22 cellular contexts compared by ENCODE assay signal in the genomic region with DNA sequence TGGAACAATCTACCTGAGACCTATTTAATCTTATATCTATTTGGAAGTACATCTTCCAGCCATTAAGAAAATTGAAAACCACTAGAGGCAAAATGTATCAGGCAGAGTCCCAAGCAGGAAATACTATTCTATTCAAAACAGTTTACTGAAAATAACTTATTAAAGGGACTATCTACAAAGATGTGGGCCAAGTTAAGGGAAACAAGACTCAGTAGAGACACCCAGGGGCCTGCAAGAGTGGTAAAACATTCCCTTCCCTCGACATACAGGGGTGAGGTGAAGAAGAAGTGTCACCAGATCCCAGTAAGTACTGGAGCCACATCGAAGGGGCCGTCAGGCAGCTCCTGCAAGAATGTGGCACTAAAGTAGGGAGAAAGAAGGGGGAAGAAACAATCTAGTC. TPM values are rescaled to one million over a fixed set of nuclear protein-coding genes. Genes with fewer than 3 reads are reported as not detected.
DNase-seq lines count a peak whose midpoint lies in the region; ATAC-seq, FAIRE-seq and TF ChIP-seq lines count a peak whose summit lies in the region.
"Had no signal": no experiment of that assay in that cellular context is flagged by ENCODE, and none has a peak within 500 bp of the region (broad histone marks: within the 10 kb centered on the region; RNA-seq: fewer than 3 reads in every experiment).

No MANE protein-coding gene starts in this region.

- no peaks in the 10 kb centered on the region for H3K9me3 ChIP-seq in HEK293 (ENCODE audit: control insufficient read depth, insufficient read depth, low read depth, low read length)
- H3K9me3 ChIP-seq in GM12878 (replicated peaks; ENCODE audit: control insufficient read depth, insufficient read depth, low read length): no peaks in the 10 kb centered on the region
- H3K9me3 ChIP-seq: BLaER1 had no signal

- H3K4me3 ChIP-seq in HEK293 (ENCODE audit: low read depth, low read length) (no peak overlapping the region), GM12878 (no peak overlapping the region)
- H3K4me3 ChIP-seq: BLaER1 had no signal

- BruUV-seq in GM12878 (replicated peaks; lab: Mats Ljungman, UMichigan): no TSS peak

- no peak for FAIRE-seq in GM12878 (lab: Jason Lieb, UNC)
- FAIRE-seq: GM12891, GM18507, H1 had no signal

- no peak overlapping the region for H3K9ac ChIP-seq in GM12878 (ENCODE audit: control insufficient read depth, insufficient read depth, low read length)
- H3K9ac ChIP-seq: BLaER1 had no signal

- TF ChIP-seq POLR2A in GM12878 (IDR thresholded peaks at IDR 0.05; ENCODE audit: low read depth, low read length): no peak

- 14% methylated on average over 3 of the region's 3 CpGs for WGBS in GM12878 (ENCODE audit: insufficient coverage, insufficient replicate concordance, low lambda C conversion rate, missing lambda C conversion rate)

- ATAC-seq in GM12878 (peak; percentile 26; the same call in 2 of the 3 replicates), HG03159 (IDR thresholded peaks at IDR 0.05; ENCODE audit: unreplicated experiment) (no peak)
- ATAC-seq: CD8-positive, alpha-beta T cell had no signal

- SMC1A ChIA-PET in GM12878 (lab: Charles Lee; ENCODE audit: uncharacterized antibody, unreplicated experiment): interaction anchor here (0.7 to 4.4 kb wide), 6 partner anchors 11 to 109 kb away, joined by 4 to 18 read pairs (median 4); no protein-coding TSS in a partner anchor

- no peak overlapping the region for H3K27ac ChIP-seq in HEK293 (ENCODE audit: extremely low read depth, low read depth, low read length)
- H3K27ac ChIP-seq in GM12878 (ENCODE audit: control insufficient read depth, insufficient read depth): no peak overlapping the region
- H3K27ac ChIP-seq: BLaER1, C4-2B had no signal

- no peak for TF ChIP-seq RAD21 in GM12878 (IDR thresholded peaks at IDR 0.05; ENCODE audit: insufficient read depth, low read depth, low read length)

- TF ChIP-seq EP300 in GM12878 (IDR thresholded peaks at IDR 0.05; ENCODE audit: borderline replicate concordance in 1 of 2, control insufficient read depth in 1 of 2, low read depth in 2 of 2, low read length in 2 of 2): no peak

- in situ Hi-C loops in GM12878 (cut with MboI): no loop called here

- peaks cover 9% of the 10 kb centered on the region for H3K4me1 ChIP-seq in HEK293 (ENCODE audit: control insufficient read depth, insufficient read depth, low read length)
- H3K4me1 ChIP-seq in GM12878 (ENCODE audit: control insufficient read depth, insufficient read depth, low read length): no peaks in the 10 kb centered on the region
- H3K4me1 ChIP-seq: BLaER1 had no signal

- H3K27me3 ChIP-seq in GM12878 (replicated peaks in 1 of 2; ENCODE audit: control insufficient read depth in 2 of 2, insufficient read depth in 2 of 2, low read length in 1 of 2): no peaks in the 10 kb centered on the region
- H3K27me3 ChIP-seq: BLaER1 had no signal

- no peak overlapping the region for H2AFZ ChIP-seq in GM12878 (ENCODE audit: control insufficient read depth, low read depth, low read length)

- peak; percentile 24 for DNase-seq in NCI-H82 treated with DMSO at 0.1 percent for 48 hours (lab: John Stamatoyannopoulos, UW; ENCODE audit: unreplicated experiment)
- no peak for DNase-seq in GM12878 (ENCODE audit: low read depth, low spot score)
- peak; percentile 22 for DNase-seq in iPS-NIHi7 (ENCODE audit: extremely low spot score)
- no peak for DNase-seq in NCI-H1436 treated with DMSO at 0.1 percent for 48 hours (lab: John Stamatoyannopoulos, UW)
- DNase-seq in NAMALWA (ENCODE audit: low spot score): no peak
- DNase-seq in COLO668 (lab: John Stamatoyannopoulos, UW; ENCODE audit: unreplicated experiment): no peak
- DNase-seq: CD4-positive, CD25-positive, alpha-beta regulatory T cell; CD8-positive, alpha-beta T cell; DMS 273 treated with DMSO at 0.1 percent for 48 hours; DMS79; EL; GDM1; H7; HCEC 1CT had no signal

- no peaks in the 10 kb centered on the region for H4K20me1 ChIP-seq in GM12878 (ENCODE audit: control insufficient read depth, insufficient read depth)
- H4K20me1 ChIP-seq: BLaER1 had no signal

- intact Hi-C loops in GM12878 (cut with micrococcal nuclease; ENCODE audit: unreplicated experiment): no loop called here

- no peak overlapping the region for H3K4me2 ChIP-seq in GM12878 (ENCODE audit: control insufficient read depth, insufficient read depth)
- H3K4me2 ChIP-seq: BLaER1 had no signal

- CTCF ChIA-PET in HEK293 (lab: Yijun Ruan, JAX): interaction anchor here (0.5 to 2.6 kb wide), 6 partner anchors 9 to 92 kb away, joined by 3 to 18 read pairs (median 10); a partner anchor contains a TSS
- CTCF ChIA-PET in GM12878 (lab: Yijun Ruan, JAX): interaction anchor here (0.6 to 5.7 kb wide), 9 partner anchors 10 to 134 kb away, joined by 3 to 32 read pairs (median 5); a partner anchor contains a TSS

- H3K36me3 ChIP-seq in HEK293 (ENCODE audit: control insufficient read depth in 2 of 2, insufficient read depth in 1 of 2, low read length in 2 of 2): no peaks in the 10 kb centered on the region
- no peaks in the 10 kb centered on the region for H3K36me3 ChIP-seq in GM12878 (ENCODE audit: control insufficient read depth in 2 of 2, insufficient read depth in 2 of 2, low read length in 1 of 2)
- H3K36me3 ChIP-seq: BLaER1 had no signal

- RAD21 ChIA-PET in GM12878 (lab: Charles Lee; ENCODE audit: unreplicated experiment): interaction anchor here (1.3 kb wide), 1 partner anchor 86 kb away, joined by 4 read pairs; no protein-coding TSS in a partner anchor

- TF ChIP-seq CTCF in HEK293 (tag by site-specific recombination; IDR thresholded peaks at IDR 0.05) (no peak), GM12878 (IDR thresholded peaks at IDR 0.05 in 2 of 3, conservative IDR thresholded peaks at IDR 0.05 in 1 of 3; ENCODE audit: control insufficient read depth in 2 of 3, extremely low read depth in 1 of 3, insufficient read depth in 1 of 3, low read depth in 3 of 3, low read length in 3 of 3) (no peak)

- POLR2A ChIA-PET in HEK293 (lab: Yijun Ruan, JAX) (interaction anchor here (1.2 to 1.4 kb wide), 3 partner anchors 11 to 52 kb away, joined by 3 read pairs; no protein-coding TSS in a partner anchor), GM12878 (lab: Charles Lee) (interaction anchor here (0.6 kb wide), 1 partner anchor 58 kb away, joined by 5 read pairs; no protein-coding TSS in a partner anchor)

- no peaks in the 10 kb centered on the region for H3K79me2 ChIP-seq in GM12878 (ENCODE audit: control insufficient read depth, insufficient read depth, low read length)

TF ChIP-seq in HEK293, 187 proteins besides CTCF, POLR2A, EP300 and RAD21 (continues in another document):
- TF ChIP-seq ZBTB48 (tag by site-specific recombination; IDR thresholded peaks at IDR 0.05) (peak; percentile 87), ZNF544 (tag by site-specific recombination; IDR thresholded peaks at IDR 0.05) (no peak), ZNF473 (tag by site-specific recombination; IDR thresholded peaks at IDR 0.05) (no peak)

RNA-seq across cellular contexts. Expression of a gene that starts 12.1 kb away (rescaled TPM):
- 53.8 and 54.8 TPM in 2 replicates for total RNA-seq in GM12878 (2013; cell fraction: nucleolus; rRNA removed)
- total RNA-seq in GM12878 (2014; rRNA removed) (19.7 and 20.3 TPM in 2 replicates), GM12878 (2014; rRNA removed; fragmentation: Illumina TruSeq; extraction: Trizol) (10.8 and 11.9 TPM in 2 replicates), GM12878 (2021) (21.0 and 21.7 TPM in 2 replicates)
- polyA plus RNA-seq in GM12878 (2011; ENCODE audit: low read depth): 1.5 TPM
- polyA plus RNA-seq in GM12878 (2011; rRNA removed) (3.2 and 7.3 TPM in 2 replicates), GM12878 (2014; fragmentation: Illumina TruSeq; extraction: Trizol) (4.9 and 11.8 TPM in 2 replicates), GM12878 (2014; fragmentation: Nextera tagmentation; extraction: Ambion mirVana) (under 1 TPM; 0.10 to 0.15 TPM), GM12878 (2014; rRNA removed) (15.4 and 18.7 TPM in 2 replicates), GM12878 (2016; fragmentation: Nextera tagmentation; extraction: Ambion mirVana) (1 to 10 TPM; 3.1 to 3.7 TPM)
- polyA plus RNA-seq in GM12878 (2011; cell fraction: cytosol; rRNA removed): 7.9 and 9.5 TPM in 2 replicates
- 18.4 and 19.2 TPM in 2 replicates for polyA plus RNA-seq in GM12878 (2011; cell fraction: nucleus; rRNA removed)
- 4.3 and 4.8 TPM in 2 replicates for polyA plus RNA-seq in GM12878 (2012)
- polyA minus RNA-seq in GM12878 (2011; rRNA and poly(A)+ RNA removed): 5.3 and 9.1 TPM in 2 replicates
- 3.5 and 5.5 TPM in 2 replicates for polyA minus RNA-seq in GM12878 (2011; cell fraction: cytosol; rRNA and poly(A)+ RNA removed)
- polyA minus RNA-seq in GM12878 (2011; cell fraction: nucleus; rRNA and poly(A)+ RNA removed): 8.6 and 15.8 TPM in 2 replicates
- total RNA-seq: A673; CD4-positive, CD25-positive, alpha-beta regulatory T cell had no signal
- polyA plus RNA-seq: CD4-positive, CD25-positive, alpha-beta regulatory T cell had no signal

RNA-seq across cellular contexts. Expression of a gene that starts 58.8 kb away (rescaled TPM):
- total RNA-seq in GM12878 (2013; cell fraction: nucleolus; rRNA removed): 17.7 and 18.3 TPM in 2 replicates
- total RNA-seq in GM12878 (2014; rRNA removed) (11.7 and 11.9 TPM in 2 replicates), GM12878 (2014; rRNA removed; fragmentation: Illumina TruSeq; extraction: Trizol) (6.3 and 6.9 TPM in 2 replicates), GM12878 (2021) (11.8 TPM in 2 replicates)
- polyA plus RNA-seq in GM12878 (2011; ENCODE audit: low read depth): 0.76 TPM
- polyA plus RNA-seq in GM12878 (2011; rRNA removed) (4.9 and 6.8 TPM in 2 replicates), GM12878 (2014; fragmentation: Illumina TruSeq; extraction: Trizol) (6.7 and 7.8 TPM in 2 replicates), GM12878 (2014; fragmentation: Nextera tagmentation; extraction: Ambion mirVana) (1 to 10 TPM; 3.7 to 4.1 TPM), GM12878 (2014; rRNA removed) (5.9 and 7.5 TPM in 2 replicates), GM12878 (2016; fragmentation: Nextera tagmentation; extraction: Ambion mirVana) (1 to 10 TPM; 3.3 to 5.6 TPM)
- polyA plus RNA-seq in GM12878 (2011; cell fraction: cytosol; rRNA removed): 2.0 and 2.1 TPM in 2 replicates
- 4.1 and 5.4 TPM in 2 replicates for polyA plus RNA-seq in GM12878 (2011; cell fraction: nucleus; rRNA removed)
- 2.4 and 4.8 TPM in 2 replicates for polyA plus RNA-seq in GM12878 (2012)
- 4.6 and 4.9 TPM in 2 replicates for polyA minus RNA-seq in GM12878 (2011; rRNA and poly(A)+ RNA removed)
- 3.6 and 4.1 TPM in 2 replicates for polyA minus RNA-seq in GM12878 (2011; cell fraction: cytosol; rRNA and poly(A)+ RNA removed)
- 7.7 and 13.3 TPM in 2 replicates for polyA minus RNA-seq in GM12878 (2011; cell fraction: nucleus; rRNA and poly(A)+ RNA removed)

Comparison
In these comparisons a context has a peak if more than half of its experiments do, and no peak if none do; other contexts are left out.
1. DNase-seq: peak in NCI-H82 treated with DMSO at 0.1 percent for 48 hours (single experiment) and iPS-NIHi7 (single experiment); none in GM12878 (single experiment), NCI-H1436 treated with DMSO at 0.1 percent for 48 hours (single experiment), NAMALWA (single experiment) and COLO668 (single experiment).